In genomic region chr11:6258141-6258540, GRCh38 we compare ENCODE assay signal across 2 cellular contexts.
TF ChIP-seq lines count a peak whose summit lies in the region.

No MANE protein-coding gene starts in this region.

TF ChIP-seq in A549, 52 proteins besides CTCF, POLR2A, EP300 and RAD21:
- no peak for TF ChIP-seq REST (IDR thresholded peaks at IDR 0.05)
- TF ChIP-seq ELK1 (IDR thresholded peaks at IDR 0.05; ENCODE audit: low read depth, low read length), result no peak
- no peak for TF ChIP-seq MAX (IDR thresholded peaks at IDR 0.05)
- no peak for TF ChIP-seq RNF2 (IDR thresholded peaks at IDR 0.05; ENCODE audit: borderline replicate concordance, low read depth)
- TF ChIP-seq ZNF302 (CRISPR knock-in tag; IDR thresholded peaks at IDR 0.05), result no peak
- no peak for TF ChIP-seq HOXA7 (CRISPR knock-in tag; IDR thresholded peaks at IDR 0.05)
- TF ChIP-seq FOSL2 (IDR thresholded peaks at IDR 0.05), result no peak
- TF ChIP-seq FOSL2 (CRISPR knock-in tag; IDR thresholded peaks at IDR 0.05), result no peak
- no peak for TF ChIP-seq E2F6 (IDR thresholded peaks at IDR 0.05; ENCODE audit: borderline replicate concordance, low read depth)
- no peak for TF ChIP-seq BCL3 (IDR thresholded peaks at IDR 0.05)
- no peak for TF ChIP-seq SMC3 (IDR thresholded peaks at IDR 0.05)
- TF ChIP-seq RFX5 (IDR thresholded peaks at IDR 0.05), result no peak
- no peak for TF ChIP-seq HOXB5 (CRISPR knock-in tag; IDR thresholded peaks at IDR 0.05)
- no peak for TF ChIP-seq HMGXB4 (CRISPR knock-in tag; IDR thresholded peaks at IDR 0.05; ENCODE audit: borderline replicate concordance)
- no peak for TF ChIP-seq ZC3H11A (IDR thresholded peaks at IDR 0.05)
- TF ChIP-seq HEYL (CRISPR knock-in tag; IDR thresholded peaks at IDR 0.05), result no peak

TF ChIP-seq in GM23338, 12 proteins besides CTCF, POLR2A, EP300 and RAD21:
- TF ChIP-seq ETS1 (IDR thresholded peaks at IDR 0.05), result no peak
- TF ChIP-seq CREB1 (CRISPR knock-in tag; IDR thresholded peaks at IDR 0.05; ENCODE audit: low read depth), result no peak
- no peak for TF ChIP-seq EZH2phosphoT487 (IDR thresholded peaks at IDR 0.05; ENCODE audit: unreplicated experiment)
- TF ChIP-seq ZNF114 (CRISPR knock-in tag; IDR thresholded peaks at IDR 0.05), result no peak
- TF ChIP-seq EZH2 (IDR thresholded peaks at IDR 0.05; ENCODE audit: low read depth, unreplicated experiment), result no peak
- no peak for TF ChIP-seq JUNB (IDR thresholded peaks at IDR 0.05; ENCODE audit: unreplicated experiment)
- TF ChIP-seq STAT1 (IDR thresholded peaks at IDR 0.05; ENCODE audit: unreplicated experiment), result no peak
